In the genomic region with DNA sequence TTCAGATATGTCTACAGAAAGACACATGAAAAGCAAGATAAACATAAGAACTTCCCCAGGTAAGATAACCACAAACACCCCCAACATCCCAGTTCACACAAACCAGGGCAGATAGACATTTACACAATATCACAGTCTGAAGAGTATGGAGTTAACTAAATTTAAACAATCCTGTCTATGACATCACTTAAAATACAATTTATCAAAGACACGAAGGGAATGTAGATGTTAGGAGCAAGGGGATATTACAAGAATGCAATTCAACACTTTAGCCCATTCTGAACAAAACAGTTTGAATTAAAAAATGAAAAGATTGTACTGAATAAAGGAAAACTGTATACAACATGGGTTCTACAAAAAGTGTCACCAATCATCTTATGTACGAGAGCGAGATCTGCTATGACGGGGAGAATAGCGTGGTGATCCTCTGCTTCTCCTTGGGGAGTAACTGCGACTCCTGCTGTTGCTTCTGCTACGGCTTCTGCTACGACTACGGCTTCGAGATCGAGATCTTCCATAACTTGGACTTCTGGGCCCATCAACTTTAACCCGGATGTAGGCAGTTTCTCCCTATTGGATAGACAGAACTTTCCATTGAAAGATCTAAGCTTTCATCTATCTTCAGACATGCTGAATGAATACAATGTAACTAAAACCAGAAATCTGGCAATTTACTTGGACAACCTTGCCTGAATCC, we compare ENCODE assay signal across 1 cellular context.
TF ChIP-seq lines count a peak whose summit lies in the region.

No MANE protein-coding gene starts in this region.

TF ChIP-seq in GM23338, 12 proteins besides CTCF, POLR2A, EP300 and RAD21 (continued from another document):
- TF ChIP-seq, protein P1, sequence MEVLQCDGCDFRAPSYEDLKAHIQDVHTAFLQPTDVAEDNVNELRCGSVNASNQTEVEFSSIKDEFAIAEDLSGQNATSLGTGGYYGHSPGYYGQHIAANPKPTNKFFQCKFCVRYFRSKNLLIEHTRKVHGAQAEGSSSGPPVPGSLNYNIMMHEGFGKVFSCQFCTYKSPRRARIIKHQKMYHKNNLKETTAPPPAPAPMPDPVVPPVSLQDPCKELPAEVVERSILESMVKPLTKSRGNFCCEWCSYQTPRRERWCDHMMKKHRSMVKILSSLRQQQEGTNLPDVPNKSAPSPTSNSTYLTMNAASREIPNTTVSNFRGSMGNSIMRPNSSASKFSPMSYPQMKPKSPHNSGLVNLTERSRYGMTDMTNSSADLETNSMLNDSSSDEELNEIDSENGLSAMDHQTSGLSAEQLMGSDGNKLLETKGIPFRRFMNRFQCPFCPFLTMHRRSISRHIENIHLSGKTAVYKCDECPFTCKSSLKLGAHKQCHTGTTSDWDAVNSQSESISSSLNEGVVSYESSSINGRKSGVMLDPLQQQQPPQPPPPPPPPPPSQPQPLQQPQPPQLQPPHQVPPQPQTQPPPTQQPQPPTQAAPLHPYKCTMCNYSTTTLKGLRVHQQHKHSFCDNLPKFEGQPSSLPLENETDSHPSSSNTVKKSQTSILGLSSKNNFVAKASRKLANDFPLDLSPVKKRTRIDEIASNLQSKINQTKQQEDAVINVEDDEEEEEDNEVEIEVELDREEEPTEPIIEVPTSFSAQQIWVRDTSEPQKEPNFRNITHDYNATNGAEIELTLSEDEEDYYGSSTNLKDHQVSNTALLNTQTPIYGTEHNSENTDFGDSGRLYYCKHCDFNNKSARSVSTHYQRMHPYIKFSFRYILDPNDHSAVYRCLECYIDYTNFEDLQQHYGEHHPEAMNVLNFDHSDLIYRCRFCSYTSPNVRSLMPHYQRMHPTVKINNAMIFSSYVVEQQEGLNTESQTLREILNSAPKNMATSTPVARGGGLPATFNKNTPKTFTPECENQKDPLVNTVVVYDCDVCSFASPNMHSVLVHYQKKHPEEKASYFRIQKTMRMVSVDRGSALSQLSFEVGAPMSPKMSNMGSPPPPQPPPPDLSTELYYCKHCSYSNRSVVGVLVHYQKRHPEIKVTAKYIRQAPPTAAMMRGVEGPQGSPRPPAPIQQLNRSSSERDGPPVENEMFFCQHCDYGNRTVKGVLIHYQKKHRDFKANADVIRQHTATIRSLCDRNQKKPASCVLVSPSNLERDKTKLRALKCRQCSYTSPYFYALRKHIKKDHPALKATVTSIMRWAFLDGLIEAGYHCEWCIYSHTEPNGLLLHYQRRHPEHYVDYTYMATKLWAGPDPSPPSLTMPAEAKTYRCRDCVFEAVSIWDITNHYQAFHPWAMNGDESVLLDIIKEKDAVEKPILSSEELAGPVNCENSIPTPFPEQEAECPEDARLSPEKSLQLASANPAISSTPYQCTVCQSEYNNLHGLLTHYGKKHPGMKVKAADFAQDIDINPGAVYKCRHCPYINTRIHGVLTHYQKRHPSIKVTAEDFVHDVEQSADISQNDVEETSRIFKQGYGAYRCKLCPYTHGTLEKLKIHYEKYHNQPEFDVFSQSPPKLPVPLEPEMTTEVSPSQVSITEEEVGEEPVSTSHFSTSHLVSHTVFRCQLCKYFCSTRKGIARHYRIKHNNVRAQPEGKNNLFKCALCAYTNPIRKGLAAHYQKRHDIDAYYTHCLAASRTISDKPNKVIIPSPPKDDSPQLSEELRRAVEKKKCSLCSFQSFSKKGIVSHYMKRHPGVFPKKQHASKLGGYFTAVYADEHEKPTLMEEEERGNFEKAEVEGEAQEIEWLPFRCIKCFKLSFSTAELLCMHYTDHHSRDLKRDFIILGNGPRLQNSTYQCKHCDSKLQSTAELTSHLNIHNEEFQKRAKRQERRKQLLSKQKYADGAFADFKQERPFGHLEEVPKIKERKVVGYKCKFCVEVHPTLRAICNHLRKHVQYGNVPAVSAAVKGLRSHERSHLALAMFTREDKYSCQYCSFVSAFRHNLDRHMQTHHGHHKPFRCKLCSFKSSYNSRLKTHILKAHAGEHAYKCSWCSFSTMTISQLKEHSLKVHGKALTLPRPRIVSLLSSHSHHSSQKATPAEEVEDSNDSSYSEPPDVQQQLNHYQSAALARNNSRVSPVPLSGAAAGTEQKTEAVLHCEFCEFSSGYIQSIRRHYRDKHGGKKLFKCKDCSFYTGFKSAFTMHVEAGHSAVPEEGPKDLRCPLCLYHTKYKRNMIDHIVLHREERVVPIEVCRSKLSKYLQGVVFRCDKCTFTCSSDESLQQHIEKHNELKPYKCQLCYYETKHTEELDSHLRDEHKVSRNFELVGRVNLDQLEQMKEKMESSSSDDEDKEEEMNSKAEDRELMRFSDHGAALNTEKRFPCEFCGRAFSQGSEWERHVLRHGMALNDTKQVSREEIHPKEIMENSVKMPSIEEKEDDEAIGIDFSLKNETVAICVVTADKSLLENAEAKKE (CRISPR knock-in tag; IDR thresholded peaks at IDR 0.05), result no peak
- TF ChIP-seq STAT1 (IDR thresholded peaks at IDR 0.05; ENCODE audit: unreplicated experiment) (no peak), CREB1 (CRISPR knock-in tag; IDR thresholded peaks at IDR 0.05; ENCODE audit: low read depth) (no peak)
- TF ChIP-seq, protein P2, sequence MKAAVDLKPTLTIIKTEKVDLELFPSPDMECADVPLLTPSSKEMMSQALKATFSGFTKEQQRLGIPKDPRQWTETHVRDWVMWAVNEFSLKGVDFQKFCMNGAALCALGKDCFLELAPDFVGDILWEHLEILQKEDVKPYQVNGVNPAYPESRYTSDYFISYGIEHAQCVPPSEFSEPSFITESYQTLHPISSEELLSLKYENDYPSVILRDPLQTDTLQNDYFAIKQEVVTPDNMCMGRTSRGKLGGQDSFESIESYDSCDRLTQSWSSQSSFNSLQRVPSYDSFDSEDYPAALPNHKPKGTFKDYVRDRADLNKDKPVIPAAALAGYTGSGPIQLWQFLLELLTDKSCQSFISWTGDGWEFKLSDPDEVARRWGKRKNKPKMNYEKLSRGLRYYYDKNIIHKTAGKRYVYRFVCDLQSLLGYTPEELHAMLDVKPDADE (IDR thresholded peaks at IDR 0.05), result no peak
